ENCODE assay signal across 9 cellular contexts in the genomic region with DNA sequence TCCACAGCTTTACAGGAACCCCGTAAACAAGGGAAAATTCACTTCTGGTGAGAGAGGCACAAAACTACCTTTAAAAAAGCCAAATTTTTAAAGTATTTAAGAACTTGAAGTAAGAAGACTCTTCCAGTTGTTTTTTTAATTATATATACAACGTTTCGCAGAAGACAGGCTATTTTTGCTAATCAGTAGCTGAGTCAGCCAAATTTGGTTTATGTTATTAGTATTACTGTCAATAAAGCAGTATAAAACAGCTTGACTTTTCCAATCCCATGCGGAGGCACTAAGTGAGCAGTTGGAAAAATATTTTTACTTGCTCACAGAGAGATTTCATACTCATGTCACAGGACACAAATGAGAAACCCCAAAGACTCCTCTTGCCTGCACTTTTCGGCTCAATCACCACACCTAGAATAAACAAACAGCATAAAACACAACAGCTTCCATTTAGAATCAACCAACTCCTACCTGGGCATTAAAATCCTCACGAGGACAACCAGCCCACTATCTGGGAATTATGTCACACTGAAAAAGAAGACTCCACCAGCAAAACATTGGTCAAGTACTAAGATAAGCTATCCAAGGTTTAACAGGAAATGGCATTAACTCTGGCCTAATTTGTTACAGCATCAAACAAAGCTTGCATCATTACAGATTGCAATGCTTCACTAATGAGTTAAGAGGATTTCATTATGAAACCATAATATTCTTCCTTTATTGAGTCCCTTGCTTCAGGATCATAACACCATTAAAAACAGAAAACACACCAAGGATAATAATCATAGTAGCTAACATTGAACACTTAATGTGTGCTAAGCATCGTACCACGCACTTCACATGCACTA. TPM values are rescaled to one million over a fixed set of nuclear protein-coding genes. Genes with fewer than 3 reads are reported as not detected.
A peak's percentile ranks its signal among the peaks of the same experiment; 100 is the strongest.
DNase-seq lines count a peak whose midpoint lies in the region; TF ChIP-seq lines count a peak whose summit lies in the region.
"Had no signal": no experiment of that assay in that cellular context is flagged by ENCODE, and none has a peak within 500 bp of the region (broad histone marks: within the 10 kb centered on the region; RNA-seq: fewer than 3 reads in every experiment).

No MANE protein-coding gene starts in this region.

- H3K27ac ChIP-seq in tibial artery (peak overlapping the region; percentile 22 to 39), vagina (no peak overlapping the region)

- no peak for TF ChIP-seq POLR2A in vagina (IDR thresholded peaks at IDR 0.05)

- H3K36me3 ChIP-seq in tibial artery (no peaks in the 10 kb centered on the region), vagina (no peaks in the 10 kb centered on the region)

- no peak for TF ChIP-seq CTCF in tibial artery (IDR thresholded peaks at IDR 0.05)
- no peak for TF ChIP-seq CTCF in vagina (IDR thresholded peaks at IDR 0.05)

- CTCF ChIA-PET in activated CD4-positive, alpha-beta memory T cell treated with anti-CD3 and anti-CD28 coated beads for 36 hours (lab: Charles Lee) = interaction anchor here (0.6 to 1.2 kb wide), 5 partner anchors 10 to 89 kb away, joined by 3 to 4 read pairs (median 3); no protein-coding TSS in a partner anchor

- peaks cover 13% of the 10 kb centered on the region for H3K36me3 Mint-ChIP-seq in activated naive CD4-positive, alpha-beta T cell treated with anti-CD3 and anti-CD28 coated beads, Interleukin-2, amount 50 U/mL, for 24 hours
- H3K36me3 Mint-ChIP-seq in activated CD4-positive, alpha-beta memory T cell treated with anti-CD3 and anti-CD28 coated beads for 36 hours = peaks cover 13% of the 10 kb centered on the region
- H3K36me3 Mint-ChIP-seq in immature natural killer cell = no peaks in the 10 kb centered on the region

- H3K9me3 ChIP-seq in tibial artery (no peaks in the 10 kb centered on the region), vagina (no peaks in the 10 kb centered on the region)

- H3K4me1 ChIP-seq in tibial artery (peaks cover 0 to 48% (median 29%) of the 10 kb centered on the region in 4 donors), vagina (peaks cover 44% of the 10 kb centered on the region)

- H3K4me1 Mint-ChIP-seq in activated naive CD4-positive, alpha-beta T cell treated with anti-CD3 and anti-CD28 coated beads, Interleukin-2, amount 50 U/mL, for 24 hours = peaks cover 78% of the 10 kb centered on the region
- H3K4me1 Mint-ChIP-seq in activated CD4-positive, alpha-beta memory T cell treated with anti-CD3 and anti-CD28 coated beads for 36 hours (ENCODE audit: low read depth) = peaks cover 65% of the 10 kb centered on the region
- peaks cover 57 to 82% of the 10 kb centered on the region in 2 donors for H3K4me1 Mint-ChIP-seq in immature natural killer cell

- no peaks in the 10 kb centered on the region for H3K27me3 ChIP-seq in tibial artery
- no peaks in the 10 kb centered on the region for H3K27me3 ChIP-seq in vagina

- no peak for DNase-seq in activated naive CD4-positive, alpha-beta T cell treated with Interleukin-2 at 50 U/mL for 16 hours
- no peak for DNase-seq in activated CD4-positive, alpha-beta memory T cell treated with anti-CD3 and anti-CD28 coated beads for 36 hours
- DNase-seq in immature natural killer cell (no peak), tibial artery (no peak), foreskin melanocyte (no peak), 8988T (no peak), vagina (ENCODE audit: extremely low spot score in 2 of 2) (no peak)
- DNase-seq: KG1 had no signal

- no peak overlapping the region for H3K4me3 ChIP-seq in tibial artery
- H3K4me3 ChIP-seq in vagina = no peak overlapping the region

- peak overlapping the region; percentile 21 for H3K4me3 Mint-ChIP-seq in activated naive CD4-positive, alpha-beta T cell treated with anti-CD3 and anti-CD28 coated beads, Interleukin-2, amount 50 U/mL, for 24 hours
- H3K4me3 Mint-ChIP-seq in activated CD4-positive, alpha-beta memory T cell treated with anti-CD3 and anti-CD28 coated beads for 36 hours = no peak overlapping the region
- peak overlapping the region in 1 of 5 donors; percentile 13 for H3K4me3 Mint-ChIP-seq in immature natural killer cell

- no peaks in the 10 kb centered on the region for H3K9me3 Mint-ChIP-seq in activated naive CD4-positive, alpha-beta T cell treated with anti-CD3 and anti-CD28 coated beads, Interleukin-2, amount 50 U/mL, for 24 hours
- H3K9me3 Mint-ChIP-seq in activated CD4-positive, alpha-beta memory T cell treated with anti-CD3 and anti-CD28 coated beads for 36 hours = no peaks in the 10 kb centered on the region
- H3K9me3 Mint-ChIP-seq in immature natural killer cell = peaks cover 0 to 2% (median 0%) of the 10 kb centered on the region in 6 donors

- POLR2A ChIA-PET in activated CD4-positive, alpha-beta memory T cell treated with anti-CD3 and anti-CD28 coated beads for 36 hours (lab: Charles Lee) = interaction anchor here (1.0 to 2.3 kb wide), 6 partner anchors 9 to 21 kb away, joined by 3 to 12 read pairs (median 4); no protein-coding TSS in a partner anchor

- H3K27me3 Mint-ChIP-seq in activated naive CD4-positive, alpha-beta T cell treated with anti-CD3 and anti-CD28 coated beads, Interleukin-2, amount 50 U/mL, for 24 hours = no peaks in the 10 kb centered on the region
- no peaks in the 10 kb centered on the region for H3K27me3 Mint-ChIP-seq in activated CD4-positive, alpha-beta memory T cell treated with anti-CD3 and anti-CD28 coated beads for 36 hours
- peaks cover 0 to 3% (median 2%) of the 10 kb centered on the region in 3 donors for H3K27me3 Mint-ChIP-seq in immature natural killer cell (ENCODE audit: low read depth in 3 of 3)

- H3K27ac Mint-ChIP-seq in activated naive CD4-positive, alpha-beta T cell treated with anti-CD3 and anti-CD28 coated beads, Interleukin-2, amount 50 U/mL, for 24 hours = no peak overlapping the region
- H3K27ac Mint-ChIP-seq in activated CD4-positive, alpha-beta memory T cell treated with anti-CD3 and anti-CD28 coated beads for 36 hours = peak overlapping the region; percentile 60
- peak overlapping the region; percentile 27 to 87 (median 78) for H3K27ac Mint-ChIP-seq in immature natural killer cell

- intact Hi-C loops in activated CD4-positive, alpha-beta memory T cell treated with anti-CD3 and anti-CD28 coated beads for 36 hours (cut with micrococcal nuclease) = loop anchor here (1.0 kb wide), 4 partner anchors 13 to 37 kb away; no protein-coding TSS in a partner anchor
- intact Hi-C loops in tibial artery (cut with DNase I; ENCODE audit: low total_unique reads) = no loop called here
- intact Hi-C loops in vagina (cut with DNase I) = no loop called here

RNA-seq across cellular contexts. Expression of a gene that starts 26.3 kb away (rescaled TPM):
- total RNA-seq in activated CD4-positive, alpha-beta memory T cell treated with anti-CD3 and anti-CD28 coated beads for 36 hours = 100 to 1,000 TPM; 112 to 121 TPM
- 10 to 100 TPM; 45.4 to 85.2 (median 63.0) TPM for polyA plus RNA-seq in immature natural killer cell
- total RNA-seq in vagina = 42.5 TPM
